Comparison of ENCODE assay signal across 9 cellular contexts in genomic region chr10:78852856-78853255, GRCh38.
A peak's percentile ranks its signal among the peaks of the same experiment; 100 is the strongest.
DNase-seq lines count a peak whose midpoint lies in the region; ATAC-seq and TF ChIP-seq lines count a peak whose summit lies in the region.
"Had no signal": no experiment of that assay in that cellular context is flagged by ENCODE, and none has a peak within 500 bp of the region (broad histone marks: within the 10 kb centered on the region; RNA-seq: fewer than 3 reads in every experiment).

No MANE protein-coding gene starts in this region.

- CTCF ChIA-PET in CD4-positive, alpha-beta memory T cell (lab: Charles Lee; ENCODE audit: partially characterized antibody) = interaction anchor here (0.9 to 6.2 kb wide), 5 partner anchors 13 to 805 kb away, joined by 3 to 50 read pairs (median 3); no protein-coding TSS in a partner anchor

- peak in 4 of 5 donors; percentile 10 to 22 (median 16) for DNase-seq in CD4-positive, alpha-beta memory T cell
- DNase-seq in HFF-Myc (ENCODE audit: extremely low read depth, low read depth) = no peak
- DNase-seq in adrenal gland = peak in 6 of 7 donors; percentile 45 to 71 (median 58)
- no peak for DNase-seq in left lobe of liver (ENCODE audit: low spot score)
- DNase-seq in inferior parietal cortex (ENCODE audit: extremely low spot score) = no peak
- DNase-seq in ovary = no peak
- no peak for DNase-seq in sciatic nerve (ENCODE audit: low spot score)
- DNase-seq: NCI-H1436 treated with DMSO at 0.1 percent for 48 hours had no signal

- no peaks in the 10 kb centered on the region for H3K9me3 Mint-ChIP-seq in CD4-positive, alpha-beta memory T cell

- no peak overlapping the region for H3K27ac ChIP-seq in CD4-positive, alpha-beta memory T cell (ENCODE audit: low read depth, low read length)
- H3K27ac ChIP-seq in adrenal gland = no peak overlapping the region
- H3K27ac ChIP-seq in ovary = no peak overlapping the region

- ATAC-seq in left lobe of liver (peak; percentile 83), HG02938 (IDR thresholded peaks at IDR 0.05; ENCODE audit: unreplicated experiment) (no peak), sciatic nerve (no peak)

- TF ChIP-seq CTCF in HFF-Myc (IDR thresholded peaks at IDR 0.05; ENCODE audit: low read depth, low read length, missing control alignments) (peak; percentile 28), adrenal gland (IDR thresholded peaks at IDR 0.05) (peak in 5 of 6 experiments; percentile 38 to 57 (median 49)), ovary (IDR thresholded peaks at IDR 0.05) (no peak)

- H3K9me3 ChIP-seq in CD4-positive, alpha-beta memory T cell (ENCODE audit: control insufficient read depth in 1 of 2, low read length in 2 of 2) = no peaks in the 10 kb centered on the region
- H3K9me3 ChIP-seq in adrenal gland (replicated peaks in 1 of 3) = no peaks in the 10 kb centered on the region
- no peaks in the 10 kb centered on the region for H3K9me3 ChIP-seq in ovary

- H3K36me3 ChIP-seq in CD4-positive, alpha-beta memory T cell (ENCODE audit: insufficient read depth, low read length) = no peaks in the 10 kb centered on the region
- no peaks in the 10 kb centered on the region for H3K36me3 ChIP-seq in adrenal gland (replicated peaks in 1 of 2)
- H3K36me3 ChIP-seq in ovary = no peaks in the 10 kb centered on the region

- H3K4me1 Mint-ChIP-seq in CD4-positive, alpha-beta memory T cell = no peaks in the 10 kb centered on the region

- no peaks in the 10 kb centered on the region for H3K4me1 ChIP-seq in CD4-positive, alpha-beta memory T cell (ENCODE audit: insufficient read depth, low read length)
- peaks cover 4 to 10% of the 10 kb centered on the region in 2 donors for H3K4me1 ChIP-seq in adrenal gland (replicated peaks in 1 of 2)
- H3K4me1 ChIP-seq in ovary (ENCODE audit: insufficient read depth) = peaks cover 11% of the 10 kb centered on the region

- H3K4me3 Mint-ChIP-seq in CD4-positive, alpha-beta memory T cell = no peak overlapping the region

- H3K27me3 ChIP-seq in CD4-positive, alpha-beta memory T cell (ENCODE audit: insufficient read depth, low read length) = no peaks in the 10 kb centered on the region
- no peaks in the 10 kb centered on the region for H3K27me3 ChIP-seq in adrenal gland
- H3K27me3 ChIP-seq in ovary = no peaks in the 10 kb centered on the region

- no peak for TF ChIP-seq POLR2A in adrenal gland (IDR thresholded peaks at IDR 0.05)
- TF ChIP-seq POLR2A in ovary (IDR thresholded peaks at IDR 0.05) = no peak

- TF ChIP-seq EP300 in ovary (IDR thresholded peaks at IDR 0.05) = no peak

- no peak overlapping the region for H3K27ac Mint-ChIP-seq in CD4-positive, alpha-beta memory T cell

- H3K4me3 ChIP-seq in CD4-positive, alpha-beta memory T cell (ENCODE audit: low read length in 2 of 2) = no peak overlapping the region
- H3K4me3 ChIP-seq in HFF-Myc (replicated peaks; ENCODE audit: low read depth, low read length) = no peak overlapping the region
- no peak overlapping the region for H3K4me3 ChIP-seq in adrenal gland
- no peak overlapping the region for H3K4me3 ChIP-seq in ovary

- no peaks in the 10 kb centered on the region for H3K36me3 Mint-ChIP-seq in CD4-positive, alpha-beta memory T cell

- intact Hi-C loops in CD4-positive, alpha-beta memory T cell (cut with micrococcal nuclease) = loop anchor here (1.0 to 2.0 kb wide), 2 partner anchors 216 to 342 kb away; partner anchors contain the start of gene ZMIZ1
- intact Hi-C loops in adrenal gland (cut with DNase I) (loop anchor here in 1 of 2 donors (10.0 kb wide), 2 partner anchors 202 to 342 kb away; no protein-coding TSS in a partner anchor), ovary (cut with DNase I) (no loop called here), sciatic nerve (cut with DNase I) (no loop called here)

- 45 to 64% (median 54%) methylated on average over 2 to 3 of the region's 3 CpGs for WGBS in adrenal gland, 4 donors
- 73 to 80% (median 79%) methylated on average over 3 of the region's 3 CpGs for WGBS in ovary, 3 donors

- no peaks in the 10 kb centered on the region for H3K27me3 Mint-ChIP-seq in CD4-positive, alpha-beta memory T cell

- POLR2A ChIA-PET in CD4-positive, alpha-beta memory T cell (lab: Charles Lee; ENCODE audit: partially characterized antibody) = no interaction called here

Comparison
In these comparisons a context has a peak if more than half of its experiments do, and no peak if none do; other contexts are left out.
1. DNase-seq: peak in CD4-positive, alpha-beta memory T cell (4 of 5) and adrenal gland (6 of 7); none in HFF-Myc (single experiment), left lobe of liver (single experiment), inferior parietal cortex (single experiment), ovary (0 of 5) and sciatic nerve (single experiment).
2. CTCF ChIP-seq: peak in HFF-Myc (single experiment) and adrenal gland (5 of 6); none in ovary (0 of 3).